ENCODE assay signal across 9 cellular contexts in genomic region chr2:133568172-133568571, GRCh38. TPM values are rescaled to one million over a fixed set of nuclear protein-coding genes. Genes with fewer than 3 reads are reported as not detected.
DNase-seq lines count a peak whose midpoint lies in the region; ATAC-seq and TF ChIP-seq lines count a peak whose summit lies in the region.
"Had no signal": no experiment of that assay in that cellular context is flagged by ENCODE, and none has a peak within 500 bp of the region (broad histone marks: within the 10 kb centered on the region; RNA-seq: fewer than 3 reads in every experiment).

Gene NCKAP5, minus strand, starts transcription at chr2:133568463. Its CDS starts 50,937 bp downstream, at chr2:133517526.

- ATAC-seq in HG03280 (IDR thresholded peaks at IDR 0.05; ENCODE audit: unreplicated experiment) = no peak
- no peak for ATAC-seq in aorta (ENCODE audit: low FRiP score)
- ATAC-seq in activated CD4-positive, alpha-beta T cell treated with anti-CD3 and anti-CD28 coated beads for 36 hours = no peak

- peak; percentile 45 for DNase-seq in NCI-H510A (lab: John Stamatoyannopoulos, UW)
- DNase-seq in fibroblast of the aortic adventitia (ENCODE audit: low read depth) = peak; percentile 59
- DNase-seq in myocyte (ENCODE audit: low read depth) = peak; percentile 72
- DNase-seq in aorta = no peak
- no peak for DNase-seq in activated CD4-positive, alpha-beta T cell treated with anti-CD3 and anti-CD28 coated beads for 36 hours
- DNase-seq in activated CD4-positive, alpha-beta T cell treated with anti-CD3 and anti-CD28 coated beads, Interleukin-2, amount 50 U/mL, for 1 hour = no peak

- H3K27ac ChIP-seq in ACC112 (ENCODE audit: low read depth, low read length) (no peak within 1 kb of the TSS), aorta (ENCODE audit: low read depth in 1 of 2, low read length in 2 of 2) (no peak within 1 kb of the TSS)

- no peaks in the 10 kb centered on the region for H3K4me1 Mint-ChIP-seq in activated CD4-positive, alpha-beta T cell treated with anti-CD3 and anti-CD28 coated beads for 36 hours

- no peaks in the 10 kb centered on the region for H3K27me3 ChIP-seq in ACC112 (ENCODE audit: insufficient read depth, low read length)
- H3K27me3 ChIP-seq in aorta (ENCODE audit: control insufficient read depth in 1 of 2, insufficient read depth in 2 of 2, low read length in 1 of 2) = peaks cover 0 to 1% of the 10 kb centered on the region in 2 donors

- H3K36me3 Mint-ChIP-seq in activated CD4-positive, alpha-beta T cell treated with anti-CD3 and anti-CD28 coated beads for 36 hours (ENCODE audit: low read depth) = no peaks in the 10 kb centered on the region

- POLR2A ChIA-PET in activated CD4-positive, alpha-beta T cell treated with anti-CD3 and anti-CD28 coated beads for 36 hours (lab: Charles Lee) = no interaction called here

- WGBS in aorta, 2 donors = 13 to 21% methylated on average over 12 of the region's 12 CpGs

- no peak within 1 kb of the TSS for H3K4me3 Mint-ChIP-seq in activated CD4-positive, alpha-beta T cell treated with anti-CD3 and anti-CD28 coated beads for 36 hours

- no peak within 1 kb of the TSS for H3K27ac Mint-ChIP-seq in activated CD4-positive, alpha-beta T cell treated with anti-CD3 and anti-CD28 coated beads for 36 hours

- no peaks in the 10 kb centered on the region for H3K79me2 ChIP-seq in ACC112 (ENCODE audit: control insufficient read depth, insufficient read depth, low read length, unreplicated experiment)

- no peaks in the 10 kb centered on the region for H3K9me3 Mint-ChIP-seq in activated CD4-positive, alpha-beta T cell treated with anti-CD3 and anti-CD28 coated beads for 36 hours (ENCODE audit: low read depth)

- peaks cover 22% of the 10 kb centered on the region for H3K27me3 Mint-ChIP-seq in activated CD4-positive, alpha-beta T cell treated with anti-CD3 and anti-CD28 coated beads for 36 hours

- H2AFZ ChIP-seq in ACC112 (ENCODE audit: low read length, unreplicated experiment) = peak within 1 kb of the TSS; percentile 49

- H3K4me3 ChIP-seq in ACC112 (ENCODE audit: low read depth, low read length) (peak within 1 kb of the TSS; percentile 48), fibroblast of the aortic adventitia (ENCODE audit: low read depth, low read length) (peak within 1 kb of the TSS; percentile 40), aorta (ENCODE audit: low read length in 2 of 2) (no peak within 1 kb of the TSS)
- H3K4me3 ChIP-seq: HAP-1 had no signal

- CTCF ChIA-PET in activated CD4-positive, alpha-beta T cell treated with anti-CD3 and anti-CD28 coated beads for 36 hours (lab: Charles Lee) = no interaction called here

- peak; percentile 49 for TF ChIP-seq CTCF in fibroblast of the aortic adventitia (IDR thresholded peaks at IDR 0.05; ENCODE audit: insufficient read depth, low read length)

- H3K36me3 ChIP-seq in ACC112 (ENCODE audit: insufficient read depth, low read length) (no peaks in the 10 kb centered on the region), aorta (ENCODE audit: control insufficient read depth in 1 of 2, insufficient read depth in 2 of 2, low read length in 1 of 2) (no peaks in the 10 kb centered on the region)
- H3K36me3 ChIP-seq: HAP-1 had no signal

- H3K4me1 ChIP-seq in ACC112 (ENCODE audit: control insufficient read depth, insufficient read depth, low read length, unreplicated experiment) = peaks cover 15% of the 10 kb centered on the region
- H3K4me1 ChIP-seq in aorta (ENCODE audit: control insufficient read depth in 1 of 2, insufficient read depth in 2 of 2, low read length in 2 of 2) = no peaks in the 10 kb centered on the region
- H3K4me1 ChIP-seq: HAP-1 had no signal

- H3K9me3 ChIP-seq in aorta (ENCODE audit: control insufficient read depth, low read length) = no peaks in the 10 kb centered on the region
- H3K9me3 ChIP-seq: HAP-1 had no signal

- intact Hi-C loops in aorta (cut with DNase I) = no loop called here
- intact Hi-C loops in activated CD4-positive, alpha-beta T cell treated with anti-CD3 and anti-CD28 coated beads for 36 hours (cut with DNase I, micrococcal nuclease) = loop anchor here in 1 of 2 experiments (10.0 kb wide), 1 partner anchor 1303 kb away; no protein-coding TSS in a partner anchor

RNA-seq across cellular contexts. Expression of gene NCKAP5, which starts in this region (rescaled TPM):
- total RNA-seq in fibroblast of the aortic adventitia (ENCODE audit: low replicate concordance) (1.7 and 4.4 TPM in 2 replicates), myocyte (0.31 and 0.53 TPM in 2 replicates), aorta (1 to 10 TPM; 2.4 to 7.5 TPM)
- polyA plus RNA-seq in myocyte (2012) = 0.16 TPM
- under 1 TPM in 1 of 2 donors, not detected in 1; 0.75 TPM for polyA plus RNA-seq in aorta
- total RNA-seq in activated CD4-positive, alpha-beta T cell treated with anti-CD3 and anti-CD28 coated beads for 36 hours = not detected

Comparison
In these comparisons a context has a peak if more than half of its experiments do, and no peak if none do; other contexts are left out.
1. Peak in DNase-seq in myocyte; RNA of the gene not detected or under 1 TPM.
2. H3K4me3 ChIP-seq: peak in ACC112 (single experiment) and fibroblast of the aortic adventitia (single experiment); none in aorta (0 of 2).
3. DNase-seq: peak in NCI-H510A (single experiment) and fibroblast of the aortic adventitia (single experiment); none in aorta (0 of 2), activated CD4-positive, alpha-beta T cell treated with anti-CD3 and anti-CD28 coated beads for 36 hours (single experiment) and activated CD4-positive, alpha-beta T cell treated with anti-CD3 and anti-CD28 coated beads, Interleukin-2, amount 50 U/mL, for 1 hour (single experiment).